In genomic region chr2:238060096-238060541, GRCh38 we compare ENCODE assay signal across 1 cellular context.
TF ChIP-seq lines count a peak whose summit lies in the region.

No MANE protein-coding gene starts in this region.

TF ChIP-seq in IMR-90, 13 proteins besides CTCF, POLR2A, EP300 and RAD21:
- no peak for TF ChIP-seq RCOR1 (IDR thresholded peaks at IDR 0.05; ENCODE audit: insufficient replicate concordance, low read length)
TF ChIP-seq in IMR-90: peak in this region for 0.
